Comparison of ENCODE assay signal across 20 cellular contexts in genomic region chr2:157813477-157813876, GRCh38.
DNase-seq lines count a peak whose midpoint lies in the region; ATAC-seq, FAIRE-seq and TF ChIP-seq lines count a peak whose summit lies in the region.
"Had no signal": no experiment of that assay in that cellular context is flagged by ENCODE, and none has a peak within 500 bp of the region (broad histone marks: within the 10 kb centered on the region; RNA-seq: fewer than 3 reads in every experiment).

No MANE protein-coding gene starts in this region.

- FAIRE-seq in endothelial cell of umbilical vein (lab: Jason Lieb, UNC): no peak
- FAIRE-seq: G401.6, GM12891 had no signal

- H3K4me1 ChIP-seq in IMR-90 (ENCODE audit: control insufficient read depth, insufficient read depth, low read length): peaks cover 7% of the 10 kb centered on the region; the same call in 1 of the 2 replicates
- H3K4me1 ChIP-seq in endothelial cell of umbilical vein (ENCODE audit: control insufficient read depth, extremely low read depth, insufficient read depth, low read length): peaks cover 20% of the 10 kb centered on the region
- peaks cover 5 to 31% (median 14%) of the 10 kb centered on the region in 4 donors for H3K4me1 ChIP-seq in liver (ENCODE audit: control insufficient read depth in 4 of 4, insufficient read depth in 4 of 4, low read length in 3 of 4)
- no peaks in the 10 kb centered on the region for H3K4me1 ChIP-seq in GM23338 (ENCODE audit: insufficient read depth)
- no peaks in the 10 kb centered on the region for H3K4me1 ChIP-seq in transverse colon
- H3K4me1 ChIP-seq: BLaER1 had no signal

- H3K4me1 Mint-ChIP-seq in osteocyte (ENCODE audit: unreplicated experiment): peaks cover 14% of the 10 kb centered on the region
- peaks cover 8% of the 10 kb centered on the region for H3K4me1 Mint-ChIP-seq in GM23338
- H3K4me1 Mint-ChIP-seq: CD14-positive monocyte had no signal

- H2BK15ac ChIP-seq in IMR-90 (ENCODE audit: low read depth, low read length): no peak overlapping the region

- in situ Hi-C loops in IMR-90 (cut with MboI; ENCODE audit: low sequenced_read_pairs): no loop called here
- in situ Hi-C loops in transverse colon (cut with MboI; ENCODE audit: low pct_ligation_motif_present in 1 of 4, low pct_unique_long_range_greater_than_20kb in 1 of 4, low sequenced_read_pairs in 3 of 4): no loop called here

- no TSS peak for BruUV-seq in IMR-90 (replicated peaks; lab: Mats Ljungman, UMichigan)
- TSS peak; percentile 16 for BruUV-seq in endothelial cell of umbilical vein (replicated peaks; lab: Mats Ljungman, UMichigan)

- no peak overlapping the region for H3K14ac ChIP-seq in IMR-90 (replicated peaks; ENCODE audit: low read depth, low read length)

- no peaks in the 10 kb centered on the region for H3F3A ChIP-seq in GM23338 (replicated peaks; ENCODE audit: low read depth)

- no peak overlapping the region for H3K4me2 ChIP-seq in IMR-90 (ENCODE audit: low read depth, low read length)
- H3K4me2 ChIP-seq in endothelial cell of umbilical vein (ENCODE audit: insufficient read depth, low read length): peak overlapping the region; percentile 65
- no peak overlapping the region for H3K4me2 ChIP-seq in GM23338
- H3K4me2 ChIP-seq: BLaER1 had no signal

- H3K23ac ChIP-seq in IMR-90 (ENCODE audit: low read depth, low read length): peak overlapping the region; percentile 46; the same call in 1 of the 2 replicates

- DNase-seq in IMR-90: no peak
- DNase-seq in endothelial cell of umbilical vein (ENCODE audit: low read depth, low spot score): no peak
- DNase-seq in renal cortical epithelial cell (ENCODE audit: low read depth): peak; percentile 36
- no peak for DNase-seq in osteocyte (ENCODE audit: extremely low spot score, unreplicated experiment)
- DNase-seq in GM23338 (ENCODE audit: low spot score): no peak
- DNase-seq in KG1 (lab: John Stamatoyannopoulos, UW): no peak
- DNase-seq in transverse colon: no peak
- DNase-seq: 8988T; CD4-positive, alpha-beta memory T cell; GOT3; H7; HFFc6 had no signal

- H2AK9ac ChIP-seq in IMR-90 (replicated peaks; ENCODE audit: low read depth, low read length, poor library complexity): no peak overlapping the region

- H2BK120ac ChIP-seq in IMR-90 (ENCODE audit: low read depth, low read length): no peak overlapping the region

- H3K9me2 ChIP-seq in GM23338 (ENCODE audit: insufficient read depth): 0 out of 2 replicates have a peak, but pooled peaks cover 3% of the 10 kb centered on the region

- TF ChIP-seq CTCF in IMR-90 (conservative IDR thresholded peaks at IDR 0.05; ENCODE audit: low read depth, low read length) (no peak), endothelial cell of umbilical vein (IDR thresholded peaks at IDR 0.05; ENCODE audit: extremely low read depth in 1 of 2, insufficient read depth in 1 of 2, low read depth in 1 of 2, low read length in 2 of 2) (no peak), liver (IDR thresholded peaks at IDR 0.05; ENCODE audit: low read depth, low read length, missing input control) (no peak), osteocyte (IDR thresholded peaks at IDR 0.05) (no peak), GM23338 (conservative IDR thresholded peaks at IDR 0.05; ENCODE audit: low read depth in 2 of 2) (no peak), transverse colon (IDR thresholded peaks at IDR 0.05) (no peak)

- no peaks in the 10 kb centered on the region for H3K9me3 Mint-ChIP-seq in osteocyte (ENCODE audit: unreplicated experiment)
- no peaks in the 10 kb centered on the region for H3K9me3 Mint-ChIP-seq in GM23338
- H3K9me3 Mint-ChIP-seq: CD4-positive, alpha-beta memory T cell; HFFc6; IgD-negative memory B cell had no signal

- H3K9ac ChIP-seq in IMR-90 (ENCODE audit: low read depth, low read length): no peak overlapping the region
- H3K9ac ChIP-seq in endothelial cell of umbilical vein (replicated peaks; ENCODE audit: extremely low read depth, insufficient read depth, low read length): no peak overlapping the region
- H3K9ac ChIP-seq in liver (ENCODE audit: low read depth in 1 of 2, low read length in 2 of 2): no peak overlapping the region
- H3K9ac ChIP-seq: BLaER1 had no signal

- peak overlapping the region; percentile 25; the same call in 1 of the 2 replicates for H3K4ac ChIP-seq in IMR-90 (ENCODE audit: low read depth, low read length)

- H3K36me3 Mint-ChIP-seq in osteocyte (ENCODE audit: unreplicated experiment) (peaks cover 29% of the 10 kb centered on the region), GM23338 (ENCODE audit: low read depth) (peaks cover 18% of the 10 kb centered on the region)

- H2BK20ac ChIP-seq in IMR-90 (ENCODE audit: low read depth, low read length): no peak overlapping the region

- TF ChIP-seq POLR2A in IMR-90 (IDR thresholded peaks at IDR 0.05; ENCODE audit: low read depth, low read length) (no peak), endothelial cell of umbilical vein (IDR thresholded peaks at IDR 0.05; ENCODE audit: low read depth, low read length) (no peak), transverse colon (IDR thresholded peaks at IDR 0.05) (no peak)

- H3K56ac ChIP-seq in IMR-90 (ENCODE audit: extremely low read depth, insufficient read depth, low read length): no peak overlapping the region

- H2AFZ ChIP-seq in IMR-90 (replicated peaks; ENCODE audit: low read length, poor library complexity) (no peak overlapping the region), endothelial cell of umbilical vein (ENCODE audit: low read depth, low read length) (no peak overlapping the region), GM23338 (no peak overlapping the region)

- intact Hi-C loops in IMR-90 (cut with micrococcal nuclease) (no loop called here), endothelial cell of umbilical vein (cut with micrococcal nuclease) (no loop called here), transverse colon (cut with DNase I; ENCODE audit: low total_unique reads) (no loop called here)

- H4K91ac ChIP-seq in IMR-90 (ENCODE audit: insufficient read depth, low read depth, low read length): no peak overlapping the region

- no peak overlapping the region for H4K8ac ChIP-seq in IMR-90 (ENCODE audit: low read depth in 2 of 2, low read length in 2 of 2)

- H3K27ac Mint-ChIP-seq in osteocyte (ENCODE audit: unreplicated experiment) (no peak overlapping the region), GM23338 (no peak overlapping the region)
- H3K27ac Mint-ChIP-seq: CD14-positive monocyte, HFFc6, IgD-negative memory B cell had no signal

- H3K4me3 Mint-ChIP-seq in osteocyte (ENCODE audit: unreplicated experiment) (no peak overlapping the region), GM23338 (no peak overlapping the region)
- H3K4me3 Mint-ChIP-seq: CD14-positive monocyte; CD4-positive, alpha-beta memory T cell; HFFc6; IgD-negative memory B cell had no signal

- peaks cover 17 to 44% of the 10 kb centered on the region in 2 experiments for H3K79me1 ChIP-seq in IMR-90 (ENCODE audit: low read depth in 1 of 2, low read length in 2 of 2)

- POLR2A ChIA-PET in IMR-90 (lab: Charles Lee; ENCODE audit: unreplicated experiment): no interaction called here
- POLR2A ChIA-PET in endothelial cell of umbilical vein (lab: Charles Lee): no interaction called here

- no peaks in the 10 kb centered on the region for H3K27me3 Mint-ChIP-seq in osteocyte (ENCODE audit: unreplicated experiment)
- no peaks in the 10 kb centered on the region for H3K27me3 Mint-ChIP-seq in GM23338 (ENCODE audit: insufficient read depth, low read depth, poor library complexity)
- H3K27me3 Mint-ChIP-seq: CD4-positive, alpha-beta memory T cell; IgD-negative memory B cell had no signal

- H3K79me2 ChIP-seq in endothelial cell of umbilical vein (ENCODE audit: control insufficient read depth, insufficient read depth, low read length) (no peaks in the 10 kb centered on the region), GM23338 (replicated peaks; ENCODE audit: insufficient read depth) (no peaks in the 10 kb centered on the region)

- WGBS in IMR-90 (ENCODE audit: extremely low coverage in 2 of 2, insufficient read length in 1 of 2), 2 experiments: no CpG with 5 or more reads among the region's 1 CpG
- 27% methylated on average over 1 of the region's 1 CpG for WGBS in liver
- 71 to 100% methylated on average over 1 of the region's 1 CpG for WGBS in transverse colon (ENCODE audit: low coverage in 1 of 2), 2 donors

- H3K27ac ChIP-seq in IMR-90 (ENCODE audit: insufficient read depth, low read length) (no peak overlapping the region), endothelial cell of umbilical vein (ENCODE audit: insufficient read depth, low read depth, low read length) (peak overlapping the region; percentile 10), liver (ENCODE audit: low read depth in 1 of 2, low read length in 2 of 2) (no peak overlapping the region), GM23338 (ENCODE audit: low read depth) (no peak overlapping the region), transverse colon (no peak overlapping the region)
- H3K27ac ChIP-seq: BLaER1, HL-60 had no signal

- no peak overlapping the region for H2BK5ac ChIP-seq in IMR-90 (ENCODE audit: low read depth, low read length, poor library complexity, severe bottlenecking)

- H3K27me3 ChIP-seq in IMR-90 (ENCODE audit: control insufficient read depth, insufficient read depth, low read length) (no peaks in the 10 kb centered on the region), endothelial cell of umbilical vein (ENCODE audit: control insufficient read depth in 2 of 2, insufficient read depth in 2 of 2, low read length in 2 of 2) (no peaks in the 10 kb centered on the region), liver (ENCODE audit: control insufficient read depth in 4 of 4, insufficient read depth in 4 of 4, low read length in 3 of 4) (no peaks in the 10 kb centered on the region), GM23338 (ENCODE audit: insufficient read depth) (no peaks in the 10 kb centered on the region), transverse colon (no peaks in the 10 kb centered on the region)
- H3K27me3 ChIP-seq: BLaER1 had no signal

- no peak for TF ChIP-seq RAD21 in IMR-90 (IDR thresholded peaks at IDR 0.05; ENCODE audit: low read length)
- TF ChIP-seq RAD21 in liver (IDR thresholded peaks at IDR 0.05): no peak

- H3K4me3 ChIP-seq in IMR-90 (ENCODE audit: insufficient read depth, low read depth, low read length): no peak overlapping the region
- no peak overlapping the region for H3K4me3 ChIP-seq in endothelial cell of umbilical vein (replicated peaks in 1 of 3; ENCODE audit: insufficient read depth in 1 of 3, low read depth in 1 of 3, low read length in 3 of 3)
- no peak overlapping the region for H3K4me3 ChIP-seq in liver (ENCODE audit: low read depth in 1 of 3, low read length in 3 of 3)
- no peak overlapping the region for H3K4me3 ChIP-seq in GM23338
- no peak overlapping the region for H3K4me3 ChIP-seq in transverse colon
- H3K4me3 ChIP-seq: BLaER1 had no signal

- CTCF ChIA-PET in IMR-90 (lab: Yijun Ruan, JAX): no interaction called here
- CTCF ChIA-PET in endothelial cell of umbilical vein (lab: Charles Lee): no interaction called here

- peaks cover 20% of the 10 kb centered on the region for H3K36me3 ChIP-seq in IMR-90 (ENCODE audit: control insufficient read depth, insufficient read depth, low read length)
- no peaks in the 10 kb centered on the region for H3K36me3 ChIP-seq in endothelial cell of umbilical vein (ENCODE audit: control insufficient read depth in 2 of 2, extremely low read depth in 1 of 2, insufficient read depth in 2 of 2, low read length in 2 of 2)
- H3K36me3 ChIP-seq in liver (ENCODE audit: control insufficient read depth in 4 of 4, insufficient read depth in 3 of 4, low read depth in 1 of 4, low read length in 3 of 4): peaks cover 2 to 17% (median 8%) of the 10 kb centered on the region in 4 donors
- peaks cover 7% of the 10 kb centered on the region; the same call in 1 of the 2 replicates for H3K36me3 ChIP-seq in GM23338 (ENCODE audit: insufficient read depth)
- peaks cover 0 to 12% (median 5%) of the 10 kb centered on the region in 4 donors for H3K36me3 ChIP-seq in transverse colon

- H3K18ac ChIP-seq in IMR-90 (ENCODE audit: low read depth, low read length): no peak overlapping the region

- H3K9me1 ChIP-seq in IMR-90 (ENCODE audit: insufficient read depth, low read length): no peaks in the 10 kb centered on the region; the same call in 1 of the 2 replicates
- no peaks in the 10 kb centered on the region for H3K9me1 ChIP-seq in endothelial cell of umbilical vein (replicated peaks; ENCODE audit: control insufficient read depth, extremely low read depth, insufficient read depth, low read length)

- TF ChIP-seq EP300 in transverse colon (IDR thresholded peaks at IDR 0.05; ENCODE audit: low read depth): no peak

- peaks cover 4% of the 10 kb centered on the region; the same call in 1 of the 2 replicates for H4K20me1 ChIP-seq in IMR-90 (ENCODE audit: insufficient read depth, low read length)
- H4K20me1 ChIP-seq in endothelial cell of umbilical vein (replicated peaks; ENCODE audit: control insufficient read depth, extremely low read depth, insufficient read depth, low read length): no peaks in the 10 kb centered on the region
- H4K20me1 ChIP-seq in GM23338 (replicated peaks; ENCODE audit: insufficient read depth): no peaks in the 10 kb centered on the region; the same call in 1 of the 2 replicates
- H4K20me1 ChIP-seq: BLaER1 had no signal

- H4K5ac ChIP-seq in IMR-90 (ENCODE audit: low read depth, low read length): no peak overlapping the region

- H3K9me3 ChIP-seq in IMR-90 (ENCODE audit: control insufficient read depth, insufficient read depth, low read length) (no peaks in the 10 kb centered on the region), endothelial cell of umbilical vein (replicated peaks; ENCODE audit: control insufficient read depth, insufficient read depth, low read length) (no peaks in the 10 kb centered on the region), liver (ENCODE audit: control insufficient read depth in 4 of 4, low read length in 3 of 4) (no peaks in the 10 kb centered on the region), transverse colon (no peaks in the 10 kb centered on the region)
- H3K9me3 ChIP-seq: BLaER1 had no signal

- dilution Hi-C loops in IMR-90 (cut with HindIII; ENCODE audit: low sequenced_read_pairs, unreplicated experiment) (no loop called here), endothelial cell of umbilical vein (cut with MboI; ENCODE audit: extremely low pct_ligation_motif_present, low sequenced_read_pairs) (no loop called here)

- H2AK5ac ChIP-seq in IMR-90 (ENCODE audit: low read depth, low read length): no peak overlapping the region

- ATAC-seq in IMR-90 (ENCODE audit: low read depth) (no peak), GM23338 (no peak)
- ATAC-seq: HCT116 had no signal
